Comparison of ENCODE assay signal across 25 cellular contexts in the genomic region with DNA sequence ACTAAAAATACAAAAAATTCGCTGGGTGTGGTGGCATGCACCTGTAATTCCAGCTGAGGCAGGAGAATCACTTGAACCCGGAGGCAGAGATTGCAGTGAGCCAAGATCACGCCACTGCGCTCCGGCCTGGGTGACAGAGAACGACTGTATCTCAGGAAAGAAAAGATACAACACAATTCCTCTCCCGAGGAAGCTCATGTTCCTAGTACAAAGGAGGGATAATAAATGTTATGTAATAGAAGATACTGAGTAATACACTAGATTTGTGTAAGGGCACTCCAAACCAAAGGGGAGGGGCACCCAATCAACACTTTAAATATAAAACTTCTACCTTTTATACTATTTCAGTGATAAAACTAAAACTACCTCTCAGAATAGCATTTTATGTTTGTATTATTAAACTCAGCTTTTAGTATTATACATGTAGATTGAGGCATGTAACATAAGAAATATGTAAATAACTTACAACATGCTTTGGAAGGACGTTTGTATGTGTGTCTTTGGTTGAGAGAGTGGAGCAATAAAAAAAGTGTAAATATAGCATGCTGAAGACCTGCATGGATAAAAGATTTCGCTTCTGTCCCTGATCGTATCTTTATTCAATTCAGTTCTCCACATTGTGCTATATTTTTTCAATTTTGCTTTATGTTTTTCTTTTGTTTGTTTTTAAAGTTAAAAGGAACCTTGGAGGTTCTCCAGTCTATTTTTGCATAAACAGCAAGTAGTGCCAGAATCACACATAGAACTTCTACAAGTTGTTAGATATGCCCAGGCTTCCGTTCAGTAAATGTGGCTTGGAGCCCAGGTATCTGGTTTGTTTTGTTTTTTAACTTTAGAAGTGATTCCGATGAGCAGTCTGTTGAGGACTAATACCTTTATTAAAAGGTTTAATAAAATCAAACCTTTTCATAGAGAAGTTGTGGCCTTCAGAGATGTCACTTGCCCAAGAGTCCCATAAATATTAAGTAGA.
A peak's percentile ranks its signal among the peaks of the same experiment; 100 is the strongest.
DNase-seq lines count a peak whose midpoint lies in the region; ATAC-seq and TF ChIP-seq lines count a peak whose summit lies in the region.
"Had no signal": no experiment of that assay in that cellular context is flagged by ENCODE, and none has a peak within 500 bp of the region (broad histone marks: within the 10 kb centered on the region; RNA-seq: fewer than 3 reads in every experiment).

No MANE protein-coding gene starts in this region.

- no peak overlapping the region for H3K4me2 ChIP-seq in GM23248 (ENCODE audit: unreplicated experiment)
- H3K4me2 ChIP-seq: GM23338 had no signal

- H3K27me3 Mint-ChIP-seq in CD4-positive, CD25-positive, alpha-beta regulatory T cell, result no peaks in the 10 kb centered on the region
- H3K27me3 Mint-ChIP-seq: activated CD4-positive, alpha-beta memory T cell treated with anti-CD3 and anti-CD28 coated beads, Interleukin-2, amount 10 ng/mL, durations not matched to agents 7 days and 5 days; activated naive CD8-positive, alpha-beta T cell treated with anti-CD3 and anti-CD28 coated beads, Interleukin-2, amount 50 U/mL, for 24 hours had no signal

- peaks cover 29% of the 10 kb centered on the region for H3K36me3 Mint-ChIP-seq in CD4-positive, CD25-positive, alpha-beta regulatory T cell

- H3K9me2 ChIP-seq in GM23248 (ENCODE audit: insufficient read depth), result no peaks in the 10 kb centered on the region

- no peaks in the 10 kb centered on the region for H3K27me3 ChIP-seq in CD4-positive, CD25-positive, alpha-beta regulatory T cell (ENCODE audit: control insufficient read depth, insufficient read depth, low read length)
- H3K27me3 ChIP-seq in GM23248 (replicated peaks; ENCODE audit: insufficient read depth), result no peaks in the 10 kb centered on the region
- H3K27me3 ChIP-seq in heart right ventricle, result no peaks in the 10 kb centered on the region
- H3K27me3 ChIP-seq in neutrophil, result no peaks in the 10 kb centered on the region
- H3K27me3 ChIP-seq in foreskin keratinocyte, result no peaks in the 10 kb centered on the region
- H3K27me3 ChIP-seq: suprapubic skin, upper lobe of left lung had no signal

- no peak overlapping the region for H3K9ac ChIP-seq in GM23248

- peaks cover 98% of the 10 kb centered on the region for H3K79me2 ChIP-seq in GM23248 (ENCODE audit: insufficient read depth)

- no peak overlapping the region for H3K27ac ChIP-seq in CD4-positive, CD25-positive, alpha-beta regulatory T cell (ENCODE audit: insufficient read depth, low read length, poor library complexity, severe bottlenecking)
- no peak overlapping the region for H3K27ac ChIP-seq in GM23248
- peak overlapping the region in 3 of 10 donors; percentile 4 to 54 (median 30) for H3K27ac ChIP-seq in heart right ventricle
- H3K27ac ChIP-seq in neutrophil, result peak overlapping the region; percentile 24
- no peak overlapping the region for H3K27ac ChIP-seq in foreskin keratinocyte
- H3K27ac ChIP-seq: suprapubic skin, upper lobe of left lung had no signal

- H3K36me3 ChIP-seq in CD4-positive, CD25-positive, alpha-beta regulatory T cell (ENCODE audit: control insufficient read depth, insufficient read depth, low read length), result peaks cover 60% of the 10 kb centered on the region
- H3K36me3 ChIP-seq in GM23248 (ENCODE audit: low read depth) (peaks cover 28% of the 10 kb centered on the region), heart right ventricle (peaks cover 0 to 61% (median 13%) of the 10 kb centered on the region in 9 donors), neutrophil (peaks cover 35% of the 10 kb centered on the region)

- no peak overlapping the region for H3K4me3 Mint-ChIP-seq in CD4-positive, CD25-positive, alpha-beta regulatory T cell
- H3K4me3 Mint-ChIP-seq: activated CD4-positive, alpha-beta memory T cell treated with anti-CD3 and anti-CD28 coated beads, Interleukin-2, amount 10 ng/mL, durations not matched to agents 7 days and 5 days; activated naive CD8-positive, alpha-beta T cell treated with anti-CD3 and anti-CD28 coated beads, Interleukin-2, amount 50 U/mL, for 24 hours; GM23338; HFFc6; T-helper 2 cell treated with Interferon-gamma antibody and Interleukin-4, amounts not matched to agents 5 μg/mL and 100 μg/mL, for 36 hours had no signal

- TF ChIP-seq CTCF in heart right ventricle (IDR thresholded peaks at IDR 0.05) (no peak), neutrophil (IDR thresholded peaks at IDR 0.05) (no peak), foreskin keratinocyte (conservative IDR thresholded peaks at IDR 0.05) (no peak)

- H3K4me1 ChIP-seq in CD4-positive, CD25-positive, alpha-beta regulatory T cell (ENCODE audit: control insufficient read depth, insufficient read depth, low read length, poor library complexity, severe bottlenecking), result peaks cover 8% of the 10 kb centered on the region
- H3K4me1 ChIP-seq in GM23248 (ENCODE audit: insufficient read depth), result no peaks in the 10 kb centered on the region
- peaks cover 0 to 70% (median 43%) of the 10 kb centered on the region in 9 donors for H3K4me1 ChIP-seq in heart right ventricle
- H3K4me1 ChIP-seq in neutrophil (ENCODE audit: control insufficient read depth in 1 of 2, insufficient read depth in 1 of 2, low read depth in 1 of 2, low read length in 1 of 2), result peaks cover 0 to 3% of the 10 kb centered on the region in 2 experiments
- H3K4me1 ChIP-seq in foreskin keratinocyte, result no peaks in the 10 kb centered on the region

- H3K9me3 Mint-ChIP-seq in CD4-positive, CD25-positive, alpha-beta regulatory T cell, result peaks cover 0 to 2% (median 0%) of the 10 kb centered on the region in 7 donors
- H3K9me3 Mint-ChIP-seq: activated CD4-positive, alpha-beta memory T cell treated with anti-CD3 and anti-CD28 coated beads, Interleukin-2, amount 10 ng/mL, durations not matched to agents 7 days and 5 days; activated naive CD8-positive, alpha-beta T cell treated with anti-CD3 and anti-CD28 coated beads, Interleukin-2, amount 50 U/mL, for 24 hours; GM23338; HFFc6; T-helper 2 cell treated with Interferon-gamma antibody and Interleukin-4, amounts not matched to agents 5 μg/mL and 100 μg/mL, for 36 hours had no signal

- no peaks in the 10 kb centered on the region for H3K9me3 ChIP-seq in CD4-positive, CD25-positive, alpha-beta regulatory T cell (ENCODE audit: control insufficient read depth in 2 of 2, low read length in 2 of 2)
- H3K9me3 ChIP-seq in GM23248 (ENCODE audit: low read depth) (no peaks in the 10 kb centered on the region), heart right ventricle (no peaks in the 10 kb centered on the region), neutrophil (no peaks in the 10 kb centered on the region)
- H3K9me3 ChIP-seq: suprapubic skin, upper lobe of left lung had no signal

- peaks cover 30 to 57% (median 54%) of the 10 kb centered on the region in 4 donors for H3K4me1 Mint-ChIP-seq in CD4-positive, CD25-positive, alpha-beta regulatory T cell

- peak overlapping the region in 2 of 3 donors; percentile 34 to 63 for H3K27ac Mint-ChIP-seq in CD4-positive, CD25-positive, alpha-beta regulatory T cell
- H3K27ac Mint-ChIP-seq: activated CD4-positive, alpha-beta memory T cell treated with anti-CD3 and anti-CD28 coated beads, Interleukin-2, amount 10 ng/mL, durations not matched to agents 7 days and 5 days; activated naive CD8-positive, alpha-beta T cell treated with anti-CD3 and anti-CD28 coated beads, Interleukin-2, amount 50 U/mL, for 24 hours; GM23338; HFFc6 had no signal

- no peak overlapping the region for H3K4me3 ChIP-seq in CD4-positive, CD25-positive, alpha-beta regulatory T cell (ENCODE audit: low read depth, low read length)
- H3K4me3 ChIP-seq in GM23248 (no peak overlapping the region), heart right ventricle (no peak overlapping the region), neutrophil (ENCODE audit: low read depth in 1 of 2, low read length in 1 of 2) (no peak overlapping the region)
- H3K4me3 ChIP-seq: GM23338, suprapubic skin, upper lobe of left lung had no signal

- WGBS in GM23248 (ENCODE audit: low coverage in 1 of 2, low lambda C conversion rate in 2 of 2, missing lambda C conversion rate in 2 of 2), 2 experiments, result 67 to 73% methylated on average over 12 of the region's 12 CpGs
- WGBS in heart right ventricle, 2 donors, result 40 to 53% methylated on average over 12 of the region's 12 CpGs

- in situ Hi-C loops in GM23248 (cut with MboI), result no loop called here

- DNase-seq in CD4-positive, CD25-positive, alpha-beta regulatory T cell, result no peak
- DNase-seq in GM23248 (peak; percentile 11), heart right ventricle (no peak), foreskin keratinocyte (no peak), occipital lobe (lab: John Stamatoyannopoulos, UW) (no peak), NCI-H748 treated with DMSO at 0.1 percent for 48 hours (lab: John Stamatoyannopoulos, UW) (no peak)
- DNase-seq: activated CD4-positive, alpha-beta memory T cell treated with anti-CD3 and anti-CD28 coated beads, Interleukin-2, amount 10 ng/mL, durations not matched to agents 7 days and 5 days; activated naive CD8-positive, alpha-beta T cell treated with anti-CD3 and anti-CD28 coated beads, Interleukin-2, amount 50 U/mL, for 24 hours; caudate nucleus; COR-L47; DMS79; foreskin melanocyte; HFFc6; mammary epithelial cell; NCI-H146; NCI-H345; NCI-H69; SHP77; stimulated activated naive CD4-positive, alpha-beta T cell treated with Interleukin-2 at 50 U/mL for 16 hours; upper lobe of left lung had no signal

- 0 out of 2 replicates have a peak, but pooled peaks cover 5% of the 10 kb centered on the region for H3F3A ChIP-seq in GM23248 (ENCODE audit: insufficient read depth)

- peaks cover 23% of the 10 kb centered on the region; the same call in 1 of the 2 replicates for H4K20me1 ChIP-seq in GM23248 (ENCODE audit: insufficient read depth)

- intact Hi-C loops in heart right ventricle (cut with DNase I), result loop anchor here in 1 of 10 donors (5.0 kb wide), 1 partner anchor 68 kb away; no protein-coding TSS in a partner anchor

- no peak overlapping the region for H2AFZ ChIP-seq in GM23248
- H2AFZ ChIP-seq: GM23338 had no signal

- ATAC-seq in CD4-positive, CD25-positive, alpha-beta regulatory T cell (ENCODE audit: low read depth in 2 of 2), result no peak
- ATAC-seq in heart right ventricle (peak in 7 of 8 donors; percentile 30 to 62 (median 44)), foreskin keratinocyte (no peak), HG03045 (IDR thresholded peaks at IDR 0.05; ENCODE audit: unreplicated experiment) (no peak)
- ATAC-seq: activated naive CD8-positive, alpha-beta T cell treated with anti-CD3 and anti-CD28 coated beads, Interleukin-2, amount 50 U/mL, for 24 hours; GM23338 had no signal

Comparison
In these comparisons a context has a peak if more than half of its experiments do, and no peak if none do; other contexts are left out.
1. ATAC-seq: peak in heart right ventricle (7 of 8); none in CD4-positive, CD25-positive, alpha-beta regulatory T cell (0 of 2), foreskin keratinocyte (single experiment) and HG03045 (single experiment).